In the genomic region with DNA sequence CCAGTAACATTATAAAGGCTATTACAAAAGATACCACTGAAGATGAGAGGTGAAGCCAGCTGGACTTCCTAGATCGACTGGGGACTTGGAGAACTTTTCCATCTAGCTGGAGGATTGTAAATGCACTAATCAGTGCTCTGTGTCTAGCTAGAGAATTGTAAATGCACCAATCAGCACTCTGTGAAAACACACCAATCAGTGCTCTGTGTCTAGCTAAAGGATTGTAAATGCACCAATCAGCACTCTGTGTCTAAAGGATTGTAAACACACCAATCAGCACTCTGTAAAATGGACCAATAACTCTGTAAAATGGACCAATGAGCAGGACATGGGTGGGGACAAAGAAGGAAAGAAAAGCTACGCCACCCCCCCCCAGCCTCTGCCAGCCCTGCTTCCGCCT, we compare ENCODE assay signal across 2 cellular contexts.
TF ChIP-seq lines count a peak whose summit lies in the region.

No MANE protein-coding gene starts in this region.

TF ChIP-seq in HepG2, 621 proteins besides CTCF, POLR2A, EP300 and RAD21:
- TF ChIP-seq NFYC (CRISPR knock-in tag; IDR thresholded peaks at IDR 0.05) (peak; percentile 69), NFYB (CRISPR knock-in tag; IDR thresholded peaks at IDR 0.05) (peak; percentile 71)
- TF ChIP-seq, protein P1, sequence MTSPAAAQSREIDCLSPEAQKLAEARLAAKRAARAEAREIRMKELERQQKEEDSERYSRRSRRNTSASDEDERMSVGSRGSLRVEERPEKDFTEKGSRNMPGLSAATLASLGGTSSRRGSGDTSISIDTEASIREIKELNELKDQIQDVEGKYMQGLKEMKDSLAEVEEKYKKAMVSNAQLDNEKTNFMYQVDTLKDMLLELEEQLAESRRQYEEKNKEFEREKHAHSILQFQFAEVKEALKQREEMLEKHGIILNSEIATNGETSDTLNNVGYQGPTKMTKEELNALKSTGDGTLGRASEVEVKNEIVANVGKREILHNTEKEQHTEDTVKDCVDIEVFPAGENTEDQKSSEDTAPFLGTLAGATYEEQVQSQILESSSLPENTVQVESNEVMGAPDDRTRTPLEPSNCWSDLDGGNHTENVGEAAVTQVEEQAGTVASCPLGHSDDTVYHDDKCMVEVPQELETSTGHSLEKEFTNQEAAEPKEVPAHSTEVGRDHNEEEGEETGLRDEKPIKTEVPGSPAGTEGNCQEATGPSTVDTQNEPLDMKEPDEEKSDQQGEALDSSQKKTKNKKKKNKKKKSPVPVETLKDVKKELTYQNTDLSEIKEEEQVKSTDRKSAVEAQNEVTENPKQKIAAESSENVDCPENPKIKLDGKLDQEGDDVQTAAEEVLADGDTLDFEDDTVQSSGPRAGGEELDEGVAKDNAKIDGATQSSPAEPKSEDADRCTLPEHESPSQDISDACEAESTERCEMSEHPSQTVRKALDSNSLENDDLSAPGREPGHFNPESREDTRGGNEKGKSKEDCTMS (CRISPR knock-in tag; conservative IDR thresholded peaks at IDR 0.05), result no peak

TF ChIP-seq in WTC11, 78 proteins besides CTCF, POLR2A, EP300 and RAD21:
- no peak for TF ChIP-seq FOXK1 (CRISPR knock-in tag; IDR thresholded peaks at IDR 0.05)
- peak; percentile 42 for TF ChIP-seq NFYB (CRISPR knock-in tag; conservative IDR thresholded peaks at IDR 0.05; ENCODE audit: low read depth)
